ENCODE assay signal across 9 cellular contexts in the genomic region with DNA sequence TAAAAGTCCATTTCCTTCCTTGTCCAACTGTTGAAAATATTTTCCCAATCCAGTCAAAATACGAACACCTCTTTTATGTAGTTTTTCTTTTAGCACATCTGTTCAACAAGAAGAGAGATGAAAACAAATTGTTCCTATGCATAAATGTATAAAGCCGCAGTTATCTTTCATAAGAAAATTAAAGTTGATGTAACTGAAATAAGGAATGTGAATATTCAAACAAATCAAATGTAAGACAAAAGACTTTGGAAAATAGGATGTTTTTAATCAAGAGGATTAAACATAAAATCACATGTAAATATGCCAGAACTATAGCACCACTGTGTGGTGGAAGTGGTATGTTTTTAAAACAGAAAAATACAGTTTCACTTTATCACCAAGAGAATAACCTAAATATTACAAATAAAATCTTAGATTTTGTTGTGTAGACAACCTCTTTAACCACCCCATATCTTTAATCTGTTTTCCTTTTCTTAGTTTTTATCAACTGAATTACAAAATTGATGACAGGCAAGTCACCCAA. TPM values are rescaled to one million over a fixed set of nuclear protein-coding genes. Genes with fewer than 3 reads are reported as not detected.
DNase-seq lines count a peak whose midpoint lies in the region; ATAC-seq and TF ChIP-seq lines count a peak whose summit lies in the region.
"Had no signal": no experiment of that assay in that cellular context is flagged by ENCODE, and none has a peak within 500 bp of the region (broad histone marks: within the 10 kb centered on the region; RNA-seq: fewer than 3 reads in every experiment).

No MANE protein-coding gene starts in this region.

- H3K27ac ChIP-seq in 22Rv1 (no peak overlapping the region), RWPE1 (no peak overlapping the region)

- no peak overlapping the region for H3K27ac Mint-ChIP-seq in activated naive CD4-positive, alpha-beta T cell treated with anti-CD3 and anti-CD28 coated beads for 36 hours

- H3K4me3 ChIP-seq in fibroblast of villous mesenchyme (ENCODE audit: low read depth, low read length), result no peak overlapping the region

- no peaks in the 10 kb centered on the region for H3K9me3 Mint-ChIP-seq in activated naive CD4-positive, alpha-beta T cell treated with anti-CD3 and anti-CD28 coated beads for 36 hours

- no peaks in the 10 kb centered on the region for H3K4me1 Mint-ChIP-seq in activated naive CD4-positive, alpha-beta T cell treated with anti-CD3 and anti-CD28 coated beads for 36 hours (ENCODE audit: low read depth)

- no peak for ATAC-seq in GM19035 (IDR thresholded peaks at IDR 0.05; ENCODE audit: unreplicated experiment)
- no peak for ATAC-seq in HG03457 (IDR thresholded peaks at IDR 0.05; ENCODE audit: unreplicated experiment)

- CTCF ChIA-PET in RWPE1 (lab: Yijun Ruan, JAX), result interaction anchor here (0.5 to 1.1 kb wide), 5 partner anchors 9 to 600 kb away, joined by 3 to 4 read pairs (median 3); no protein-coding TSS in a partner anchor
- CTCF ChIA-PET in activated naive CD4-positive, alpha-beta T cell treated with anti-CD3 and anti-CD28 coated beads for 36 hours (lab: Charles Lee), result interaction anchor here (0.6 to 0.7 kb wide), 2 partner anchors 12 to 158 kb away, joined by 3 to 4 read pairs; no protein-coding TSS in a partner anchor

- intact Hi-C loops in activated naive CD4-positive, alpha-beta T cell treated with anti-CD3 and anti-CD28 coated beads for 36 hours (cut with micrococcal nuclease), result loop anchor here (1.0 to 5.0 kb wide), 3 partner anchors 132 to 600 kb away; no protein-coding TSS in a partner anchor

- H3K27me3 Mint-ChIP-seq in activated naive CD4-positive, alpha-beta T cell treated with anti-CD3 and anti-CD28 coated beads for 36 hours (ENCODE audit: low read depth), result no peaks in the 10 kb centered on the region

- no peaks in the 10 kb centered on the region for H3K36me3 Mint-ChIP-seq in activated naive CD4-positive, alpha-beta T cell treated with anti-CD3 and anti-CD28 coated beads for 36 hours (ENCODE audit: low read depth)

- TF ChIP-seq CTCF in 22Rv1 (IDR thresholded peaks at IDR 0.05) (peak; percentile 54), RWPE1 (conservative IDR thresholded peaks at IDR 0.05; ENCODE audit: low read depth) (peak; percentile 51), fibroblast of villous mesenchyme (IDR thresholded peaks at IDR 0.05; ENCODE audit: insufficient read depth, low read depth, low read length) (peak; percentile 36)

- no peak overlapping the region for H3K4me3 Mint-ChIP-seq in activated naive CD4-positive, alpha-beta T cell treated with anti-CD3 and anti-CD28 coated beads for 36 hours

- POLR2A ChIA-PET in RWPE1 (lab: Yijun Ruan, JAX; ENCODE audit: low non-redundant PET), result no interaction called here

- DNase-seq in H4 (ENCODE audit: low spot score), result peak; percentile 5
- DNase-seq in RWPE1 (ENCODE audit: low spot score), result peak; percentile 24
- DNase-seq in fibroblast of villous mesenchyme (ENCODE audit: low read depth), result peak; percentile 14
- DNase-seq in NCI-H2081 treated with DMSO at 0.1 percent for 48 hours (lab: John Stamatoyannopoulos, UW), result no peak
- DNase-seq in activated naive CD4-positive, alpha-beta T cell treated with anti-CD3 and anti-CD28 coated beads for 36 hours, result no peak

RNA-seq across cellular contexts. Expression of a gene that starts 40.4 kb away (rescaled TPM):
- 3.0 and 6.6 TPM in 2 replicates for total RNA-seq in H4 (2014; rRNA removed; shearing (Covaris generic))
- total RNA-seq in fibroblast of villous mesenchyme, result 7.8 and 10.0 TPM in 2 replicates
- 1 to 10 TPM; 1.9 to 2.5 TPM for total RNA-seq in activated naive CD4-positive, alpha-beta T cell treated with anti-CD3 and anti-CD28 coated beads for 36 hours

RNA-seq across cellular contexts. Expression of a gene that starts 44.7 kb away (rescaled TPM):
- total RNA-seq in H4 (2014; rRNA removed; shearing (Covaris generic)), result not detected in 2 replicates
- total RNA-seq in fibroblast of villous mesenchyme, result not detected in 2 replicates
- not detected for total RNA-seq in activated naive CD4-positive, alpha-beta T cell treated with anti-CD3 and anti-CD28 coated beads for 36 hours
- total RNA-seq: mononuclear cell had no signal

Comparison
In these comparisons a context has a peak if more than half of its experiments do, and no peak if none do; other contexts are left out.
1. DNase-seq: peak in H4 (single experiment), RWPE1 (single experiment) and fibroblast of villous mesenchyme (single experiment); none in NCI-H2081 treated with DMSO at 0.1 percent for 48 hours (single experiment) and activated naive CD4-positive, alpha-beta T cell treated with anti-CD3 and anti-CD28 coated beads for 36 hours (single experiment).
2. Peak in every context shown above with its lines, with median percentiles within 50 percentile points of each other: CTCF ChIP-seq.